1 cellular context compared by ENCODE assay signal in genomic region chr12:113242560-113242959, GRCh38.
TF ChIP-seq lines count a peak whose summit lies in the region.

No MANE protein-coding gene starts in this region.

TF ChIP-seq in H1, 55 proteins besides CTCF, POLR2A, EP300 and RAD21:
- TF ChIP-seq SUZ12 (IDR thresholded peaks at IDR 0.05; ENCODE audit: low read length) (no peak), ATF3 (IDR thresholded peaks at IDR 0.05; ENCODE audit: insufficient read depth, low read depth, low read length) (no peak), CBX5 (IDR thresholded peaks at IDR 0.05; ENCODE audit: low read depth, low read length) (no peak), BCL11A (IDR thresholded peaks at IDR 0.05; ENCODE audit: low read depth in 2 of 2, low read length in 2 of 2) (no peak), RFX5 (IDR thresholded peaks at IDR 0.05; ENCODE audit: borderline replicate concordance, low read depth, low read length) (no peak), SRF (IDR thresholded peaks at IDR 0.05; ENCODE audit: low read depth, low read length) (no peak), USF2 (IDR thresholded peaks at IDR 0.05; ENCODE audit: low read length) (no peak), GABPA (IDR thresholded peaks at IDR 0.05; ENCODE audit: borderline replicate concordance, insufficient read depth, low read length) (no peak), EZH2 (IDR thresholded peaks at IDR 0.05; ENCODE audit: low read depth, low read length, severe bottlenecking) (no peak), TEAD4 (IDR thresholded peaks at IDR 0.05; ENCODE audit: low read depth, low read length) (no peak), SP4 (IDR thresholded peaks at IDR 0.05; ENCODE audit: low read length) (no peak), CHD7 (IDR thresholded peaks at IDR 0.05; ENCODE audit: insufficient replicate concordance, low read length) (no peak), EGR1 (IDR thresholded peaks at IDR 0.05; ENCODE audit: borderline replicate concordance, low read depth, low read length) (no peak), KDM5A (IDR thresholded peaks at IDR 0.05; ENCODE audit: low read length) (no peak), PHF8 (conservative IDR thresholded peaks at IDR 0.05; ENCODE audit: low read depth, low read length) (no peak), CREB1 (IDR thresholded peaks at IDR 0.05) (no peak)
